ENCODE assay signal across 9 cellular contexts in genomic region chr18:45874501-45875184, GRCh38. TPM values are rescaled to one million over a fixed set of nuclear protein-coding genes. Genes with fewer than 3 reads are reported as not detected.
DNase-seq lines count a peak whose midpoint lies in the region; ATAC-seq and TF ChIP-seq lines count a peak whose summit lies in the region.
"Had no signal": no experiment of that assay in that cellular context is flagged by ENCODE, and none has a peak within 500 bp of the region (broad histone marks: within the 10 kb centered on the region; RNA-seq: fewer than 3 reads in every experiment).

No MANE protein-coding gene starts in this region.

- ATAC-seq in GM18873 (IDR thresholded peaks at IDR 0.05; ENCODE audit: low FRiP score, unreplicated experiment) = peak; percentile 89
- peak; percentile 89 for ATAC-seq in HG03060 (IDR thresholded peaks at IDR 0.05; ENCODE audit: low read depth, unreplicated experiment)
- no peak for ATAC-seq in PC-3
- ATAC-seq: K562 had no signal

- no peaks in the 10 kb centered on the region for H3K27me3 Mint-ChIP-seq in activated CD4-positive, alpha-beta T cell treated with anti-CD3 and anti-CD28 coated beads, Interleukin-2, amount 10 ng/mL, durations not matched to agents 24 days and 14 days

- BruUV-seq in PC-3 (replicated peaks; lab: Mats Ljungman, UMichigan) = no TSS peak

- H3K9me2 ChIP-seq in PC-3 (replicated peaks; ENCODE audit: low read length) = no peaks in the 10 kb centered on the region

- peaks cover 21% of the 10 kb centered on the region for H3K9me3 Mint-ChIP-seq in activated CD4-positive, alpha-beta T cell treated with anti-CD3 and anti-CD28 coated beads, Interleukin-2, amount 10 ng/mL, durations not matched to agents 24 days and 14 days

- H4K20me1 ChIP-seq in osteoblast (ENCODE audit: insufficient read depth, low read length) = peaks cover 4% of the 10 kb centered on the region
- H4K20me1 ChIP-seq in PC-3 (ENCODE audit: low read length) = no peaks in the 10 kb centered on the region

- POLR2A ChIA-PET in PC-3 (lab: Charles Lee; ENCODE audit: unreplicated experiment) = no interaction called here

- H3F3A ChIP-seq in PC-3 (ENCODE audit: low read length, unreplicated experiment) = no peaks in the 10 kb centered on the region

- H3K36me3 ChIP-seq in osteoblast (ENCODE audit: insufficient read depth, low read length) = peaks cover 72% of the 10 kb centered on the region
- H3K36me3 ChIP-seq in PC-3 (ENCODE audit: low read depth, low read length) = no peaks in the 10 kb centered on the region

- peaks cover 70% of the 10 kb centered on the region for H3K36me3 Mint-ChIP-seq in activated CD4-positive, alpha-beta T cell treated with anti-CD3 and anti-CD28 coated beads, Interleukin-2, amount 10 ng/mL, durations not matched to agents 24 days and 14 days (ENCODE audit: low read depth)

- H3K4me1 ChIP-seq in osteoblast (ENCODE audit: insufficient read depth, low read length) (peaks cover 8% of the 10 kb centered on the region), PC-3 (ENCODE audit: insufficient read depth, low read length) (peaks cover 4% of the 10 kb centered on the region; the same call in 1 of the 2 replicates)

- H3K27ac Mint-ChIP-seq in activated CD4-positive, alpha-beta T cell treated with anti-CD3 and anti-CD28 coated beads, Interleukin-2, amount 10 ng/mL, durations not matched to agents 24 days and 14 days = peak overlapping the region; percentile 94

- H3K4me2 ChIP-seq in osteoblast (ENCODE audit: insufficient read depth, low read length) = no peak overlapping the region
- H3K4me2 ChIP-seq in PC-3 (ENCODE audit: low read length) = no peak overlapping the region

- H3K9me3 ChIP-seq in osteoblast (ENCODE audit: low read depth, low read length) = peaks cover 3% of the 10 kb centered on the region
- no peaks in the 10 kb centered on the region for H3K9me3 ChIP-seq in PC-3 (ENCODE audit: low read length)

- H2AFZ ChIP-seq in osteoblast (ENCODE audit: low read length) (no peak overlapping the region), PC-3 (ENCODE audit: low read length) (no peak overlapping the region)

- TF ChIP-seq CTCF in osteoblast (IDR thresholded peaks at IDR 0.05; ENCODE audit: extremely low read depth, low read depth, low read length) (no peak), PC-3 (conservative IDR thresholded peaks at IDR 0.05; ENCODE audit: low read depth, low read length) (no peak)

- no peak overlapping the region for H3K9ac ChIP-seq in PC-3 (ENCODE audit: low read length)

- peaks cover 65% of the 10 kb centered on the region for H3K79me2 ChIP-seq in osteoblast (ENCODE audit: insufficient read depth, low read length)
- no peaks in the 10 kb centered on the region for H3K79me2 ChIP-seq in PC-3 (ENCODE audit: low read length)

- peak overlapping the region; percentile 6 for H3K27ac ChIP-seq in osteoblast (ENCODE audit: low read depth, low read length)
- H3K27ac ChIP-seq in PC-3 (ENCODE audit: low read length) = no peak overlapping the region

- intact Hi-C loops in activated CD4-positive, alpha-beta T cell treated with anti-CD3 and anti-CD28 coated beads, Interleukin-2, amount 10 ng/mL, durations not matched to agents 24 days and 14 days (cut with micrococcal nuclease) = loop anchor here (1.0 to 5.0 kb wide), 8 partner anchors 11 to 208 kb away; partner anchors contain the start of genes EPG5 and PSTPIP2
- intact Hi-C loops in PC-3 (cut with micrococcal nuclease) = no loop called here

- peak overlapping the region; percentile 58 for H3K4me3 Mint-ChIP-seq in activated CD4-positive, alpha-beta T cell treated with anti-CD3 and anti-CD28 coated beads, Interleukin-2, amount 10 ng/mL, durations not matched to agents 24 days and 14 days

- H3K4me3 ChIP-seq in osteoblast (ENCODE audit: insufficient read depth, low read length) = no peak overlapping the region
- no peak overlapping the region for H3K4me3 ChIP-seq in PC-3 (ENCODE audit: low read length)
- H3K4me3 ChIP-seq: K562 had no signal

- peak; percentile 89 for DNase-seq in activated CD4-positive, alpha-beta T cell treated with anti-CD3 and anti-CD28 coated beads, Interleukin-2, amount 10 ng/mL, durations not matched to agents 24 days and 14 days
- no peak for DNase-seq in osteoblast (ENCODE audit: insufficient read length, low spot score, missing footprints)
- DNase-seq in DMS114 treated with DMSO at 0.1 percent for 48 hours (lab: John Stamatoyannopoulos, UW; ENCODE audit: unreplicated experiment) = no peak
- DNase-seq in kidney glomerular epithelial cell (lab: John Stamatoyannopoulos, UW) = no peak
- no peak for DNase-seq in pons (ENCODE audit: low spot score)
- no peak for DNase-seq in PC-3

- H3K4me1 Mint-ChIP-seq in activated CD4-positive, alpha-beta T cell treated with anti-CD3 and anti-CD28 coated beads, Interleukin-2, amount 10 ng/mL, durations not matched to agents 24 days and 14 days = peaks cover 20% of the 10 kb centered on the region

- H3K27me3 ChIP-seq in osteoblast (ENCODE audit: insufficient read depth, low read length) (no peaks in the 10 kb centered on the region), PC-3 (ENCODE audit: low read length) (no peaks in the 10 kb centered on the region)

- CTCF ChIA-PET in PC-3 (lab: Charles Lee) = no interaction called here

RNA-seq across cellular contexts. Expression of gene SIGLEC15, which starts 49.2 kb away (rescaled TPM):
- total RNA-seq in activated CD4-positive, alpha-beta T cell treated with anti-CD3 and anti-CD28 coated beads, Interleukin-2, amount 10 ng/mL, durations not matched to agents 24 days and 14 days = not detected in 2 replicates
- total RNA-seq in osteoblast (8.0 and 12.1 TPM in 2 replicates), PC-3 (2014; rRNA removed) (2.0 and 4.8 TPM in 2 replicates)
- total RNA-seq: K562 had no signal
